In genomic region chr6:11025911-11026635, GRCh38 we compare ENCODE assay signal across 10 cellular contexts. TPM values are rescaled to one million over a fixed set of nuclear protein-coding genes. Genes with fewer than 3 reads are reported as not detected.
DNase-seq lines count a peak whose midpoint lies in the region; ATAC-seq lines count a peak whose summit lies in the region.
"Had no signal": no experiment of that assay in that cellular context is flagged by ENCODE, and none has a peak within 500 bp of the region (broad histone marks: within the 10 kb centered on the region; RNA-seq: fewer than 3 reads in every experiment).

No MANE protein-coding gene starts in this region.

- H3K36me3 ChIP-seq in mesodermal cell (ENCODE audit: control insufficient read depth, insufficient read depth, low read length) = no peaks in the 10 kb centered on the region
- H3K36me3 ChIP-seq: left lung had no signal

- DNase-seq in NAMALWA (ENCODE audit: low spot score) (peak; percentile 67), COR-L47 (lab: John Stamatoyannopoulos, UW) (no peak), middle frontal gyrus (ENCODE audit: extremely low spot score, low spot score) (no peak), 8988T (no peak), dermis blood vessel endothelial cell (no peak)
- DNase-seq: left lung had no signal

- peaks cover 25% of the 10 kb centered on the region for H3K4me1 ChIP-seq in mesodermal cell (ENCODE audit: control insufficient read depth, insufficient read depth, low read length, poor library complexity, severe bottlenecking)
- H3K4me1 ChIP-seq: left lung had no signal

- ATAC-seq in GM19025 (IDR thresholded peaks at IDR 0.05; ENCODE audit: low read depth, unreplicated experiment) (peak; percentile 69), HG02759 (IDR thresholded peaks at IDR 0.05; ENCODE audit: unreplicated experiment) (peak; percentile 96)
- ATAC-seq: left lung had no signal

- H3K4me3 ChIP-seq in mesodermal cell (ENCODE audit: extremely low read depth, insufficient read depth, low read length, poor library complexity, severe bottlenecking) = no peak overlapping the region
- H3K4me3 ChIP-seq: left lung had no signal

- H3K27ac ChIP-seq in mesodermal cell (ENCODE audit: low read depth, low read length, severe bottlenecking) = peak overlapping the region; percentile 1
- H3K27ac ChIP-seq: left lung had no signal

- 11 to 21% methylated on average over 9 to 10 of the region's 10 CpGs for WGBS in mesodermal cell (ENCODE audit: insufficient coverage in 2 of 2), 2 experiments

- no peaks in the 10 kb centered on the region for H3K9me3 ChIP-seq in mesodermal cell (ENCODE audit: control insufficient read depth, low read length)
- H3K9me3 ChIP-seq: left lung had no signal

RNA-seq across cellular contexts. Expression of gene ELOVL2, which starts 18.0 kb away (rescaled TPM):
- polyA plus RNA-seq in mesodermal cell (2013, experiment 1 of 2) = 13.0 TPM
- 13.4 TPM for polyA plus RNA-seq in mesodermal cell (2013, experiment 2 of 2)
- total RNA-seq in dermis blood vessel endothelial cell = under 0.01 TPM in 1 of 2 replicates, not detected in the other
- total RNA-seq: activated CD8-positive, alpha-beta memory T cell treated with anti-CD3 and anti-CD28 coated beads for 36 hours had no signal
